In the genomic region with DNA sequence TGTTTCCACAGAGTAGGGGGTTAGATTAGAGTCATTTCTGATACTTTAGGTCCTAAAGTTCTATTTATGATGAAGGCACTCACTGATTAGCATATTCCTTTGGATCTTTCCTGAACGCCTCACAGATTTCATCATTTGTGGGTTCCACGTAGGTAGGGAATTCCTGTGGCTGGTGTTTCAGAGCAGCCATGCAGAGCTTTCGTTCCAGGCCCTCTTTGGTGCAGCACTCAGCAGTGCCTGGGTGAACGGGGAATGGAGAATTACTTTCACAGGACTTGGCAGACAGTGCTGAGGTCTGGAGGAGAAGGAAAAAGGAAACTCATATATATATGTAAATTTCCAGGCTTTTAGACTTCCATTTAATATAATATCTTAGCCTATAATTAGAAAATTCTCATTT, we compare ENCODE assay signal across 21 cellular contexts. TPM values are rescaled to one million over a fixed set of nuclear protein-coding genes. Genes with fewer than 3 reads are reported as not detected.
A peak's percentile ranks its signal among the peaks of the same experiment; 100 is the strongest.
DNase-seq lines count a peak whose midpoint lies in the region; ATAC-seq and TF ChIP-seq lines count a peak whose summit lies in the region.
"Had no signal": no experiment of that assay in that cellular context is flagged by ENCODE, and none has a peak within 500 bp of the region (broad histone marks: within the 10 kb centered on the region; RNA-seq: fewer than 3 reads in every experiment).

No MANE protein-coding gene starts in this region.

- no peaks in the 10 kb centered on the region for H3K27me3 Mint-ChIP-seq in activated naive CD4-positive, alpha-beta T cell treated with anti-CD3 and anti-CD28 coated beads, Interleukin-2, amount 10 ng/mL, durations not matched to agents 7 days and 5 days
- H3K27me3 Mint-ChIP-seq: type B pancreatic cell had no signal

- CTCF ChIA-PET in activated naive CD4-positive, alpha-beta T cell treated with anti-CD3 and anti-CD28 coated beads, Interleukin-2, amount 10 ng/mL, durations not matched to agents 7 days and 5 days (lab: Charles Lee) = no interaction called here

- ATAC-seq in GM19452 (IDR thresholded peaks at IDR 0.05; ENCODE audit: unreplicated experiment) (no peak), HG02852 (IDR thresholded peaks at IDR 0.05; ENCODE audit: unreplicated experiment) (no peak), GM21529 (IDR thresholded peaks at IDR 0.05; ENCODE audit: unreplicated experiment) (no peak)
- ATAC-seq: A549; activated CD4-positive, alpha-beta T cell treated with anti-CD3 and anti-CD28 coated beads for 36 hours; body of pancreas; stimulated activated memory B cell treated with anti-CD40 and anti-IgM and Interleukin-4, amounts not matched to agents 10 μg/mL and 1 μg/mL and 100 μg/mL, for 72 hours had no signal

- WGBS in HUES64 = 64% methylated on average over 4 of the region's 4 CpGs

- no peak overlapping the region for H3K9ac ChIP-seq in HUES64 (ENCODE audit: low read depth, low read length)

- DNase-seq in AG08395 (ENCODE audit: low spot score) (peak; percentile 3), choroid plexus epithelial cell (ENCODE audit: low read depth) (peak; percentile 1), kidney glomerular epithelial cell (lab: John Stamatoyannopoulos, UW) (peak; percentile 34)
- DNase-seq in activated naive CD4-positive, alpha-beta T cell treated with anti-CD3 and anti-CD28 coated beads, Interleukin-2, amount 10 ng/mL, durations not matched to agents 7 days and 5 days = no peak
- DNase-seq: activated CD4-positive, alpha-beta T cell treated with anti-CD3 and anti-CD28 coated beads for 36 hours; activated gamma-delta T cell; body of pancreas; CD8-positive, alpha-beta memory T cell; DND-41; erythroblast; NCI-H1048; NCI-H526 treated with DMSO at 0.1 percent for 48 hours had no signal

- no peaks in the 10 kb centered on the region for H3K36me3 Mint-ChIP-seq in activated naive CD4-positive, alpha-beta T cell treated with anti-CD3 and anti-CD28 coated beads, Interleukin-2, amount 10 ng/mL, durations not matched to agents 7 days and 5 days
- H3K36me3 Mint-ChIP-seq: CD8-positive, alpha-beta memory T cell; stimulated activated memory B cell treated with anti-CD40 and anti-IgM and Interleukin-4, amounts not matched to agents 10 μg/mL and 1 μg/mL and 100 μg/mL, for 72 hours; type B pancreatic cell had no signal

- H3K4me3 Mint-ChIP-seq in activated naive CD4-positive, alpha-beta T cell treated with anti-CD3 and anti-CD28 coated beads, Interleukin-2, amount 10 ng/mL, durations not matched to agents 7 days and 5 days = no peak overlapping the region
- H3K4me3 Mint-ChIP-seq: activated CD4-positive, alpha-beta T cell treated with anti-CD3 and anti-CD28 coated beads for 36 hours; CD8-positive, alpha-beta memory T cell; neural crest cell; stimulated activated memory B cell treated with anti-CD40 and anti-IgM and Interleukin-4, amounts not matched to agents 10 μg/mL and 1 μg/mL and 100 μg/mL, for 72 hours; T-helper 2 cell treated with Interferon-gamma antibody and Interleukin-4, amounts not matched to agents 5 μg/mL and 100 μg/mL, for 36 hours; type B pancreatic cell had no signal

- no peak for TF ChIP-seq CTCF in choroid plexus epithelial cell (conservative IDR thresholded peaks at IDR 0.05; ENCODE audit: low read depth, low read length)

- H3K9me3 Mint-ChIP-seq in activated naive CD4-positive, alpha-beta T cell treated with anti-CD3 and anti-CD28 coated beads, Interleukin-2, amount 10 ng/mL, durations not matched to agents 7 days and 5 days = no peaks in the 10 kb centered on the region
- H3K9me3 Mint-ChIP-seq: T-helper 2 cell treated with Interferon-gamma antibody and Interleukin-4, amounts not matched to agents 5 μg/mL and 100 μg/mL, for 36 hours; type B pancreatic cell had no signal

- H3K27ac ChIP-seq in HUES64 (ENCODE audit: low read depth, low read length) = peak overlapping the region; percentile 87; the same call in 1 of the 2 replicates
- H3K27ac ChIP-seq: A549, body of pancreas had no signal

- no peak overlapping the region for H3K4me3 ChIP-seq in HUES64 (ENCODE audit: low read length)
- no peak overlapping the region for H3K4me3 ChIP-seq in choroid plexus epithelial cell (ENCODE audit: low read depth, low read length)
- H3K4me3 ChIP-seq: A549, body of pancreas had no signal

- no peaks in the 10 kb centered on the region for H3K27me3 ChIP-seq in HUES64 (ENCODE audit: insufficient read depth, low read length)
- H3K27me3 ChIP-seq: body of pancreas had no signal

- peaks cover 29% of the 10 kb centered on the region for H3K4me1 ChIP-seq in HUES64 (ENCODE audit: insufficient read depth, low read length)
- H3K4me1 ChIP-seq: A549, body of pancreas had no signal

- no peak overlapping the region for H3K27ac Mint-ChIP-seq in activated naive CD4-positive, alpha-beta T cell treated with anti-CD3 and anti-CD28 coated beads, Interleukin-2, amount 10 ng/mL, durations not matched to agents 7 days and 5 days
- H3K27ac Mint-ChIP-seq: activated CD4-positive, alpha-beta T cell treated with anti-CD3 and anti-CD28 coated beads for 36 hours; CD8-positive, alpha-beta memory T cell; stimulated activated memory B cell treated with anti-CD40 and anti-IgM and Interleukin-4, amounts not matched to agents 10 μg/mL and 1 μg/mL and 100 μg/mL, for 72 hours; T-helper 2 cell treated with Interferon-gamma antibody and Interleukin-4, amounts not matched to agents 5 μg/mL and 100 μg/mL, for 36 hours; type B pancreatic cell had no signal

- peaks cover 5% of the 10 kb centered on the region; the same call in 1 of the 2 replicates for H3K9me3 ChIP-seq in HUES64 (ENCODE audit: insufficient read depth, low read depth, low read length)
- H3K9me3 ChIP-seq: A549, body of pancreas had no signal

- H3K36me3 ChIP-seq in HUES64 (ENCODE audit: insufficient read depth, low read length) = no peaks in the 10 kb centered on the region

- H3K4me1 Mint-ChIP-seq in activated naive CD4-positive, alpha-beta T cell treated with anti-CD3 and anti-CD28 coated beads, Interleukin-2, amount 10 ng/mL, durations not matched to agents 7 days and 5 days = no peaks in the 10 kb centered on the region
- H3K4me1 Mint-ChIP-seq: activated CD4-positive, alpha-beta T cell treated with anti-CD3 and anti-CD28 coated beads for 36 hours; neural crest cell; stimulated activated memory B cell treated with anti-CD40 and anti-IgM and Interleukin-4, amounts not matched to agents 10 μg/mL and 1 μg/mL and 100 μg/mL, for 72 hours had no signal

RNA-seq across cellular contexts. Expression of gene GC, which starts 18.5 kb away (rescaled TPM):
- polyA plus RNA-seq in HUES64 (2013, experiment 1 of 2) = 0.50 TPM
- polyA plus RNA-seq in HUES64 (2013, experiment 2 of 2) = 0.25 TPM
- polyA plus RNA-seq: A549; CD8-positive, alpha-beta memory T cell had no signal
